ENCODE assay signal across 11 cellular contexts in genomic region chr3:169243122-169243521, GRCh38.
A peak's percentile ranks its signal among the peaks of the same experiment; 100 is the strongest.
DNase-seq lines count a peak whose midpoint lies in the region; ATAC-seq, FAIRE-seq and TF ChIP-seq lines count a peak whose summit lies in the region.
"Had no signal": no experiment of that assay in that cellular context is flagged by ENCODE, and none has a peak within 500 bp of the region (broad histone marks: within the 10 kb centered on the region; RNA-seq: fewer than 3 reads in every experiment).

No MANE protein-coding gene starts in this region.

- dilution Hi-C loops in endothelial cell of umbilical vein (cut with MboI; ENCODE audit: extremely low pct_ligation_motif_present, low sequenced_read_pairs) = no loop called here

- peak overlapping the region; percentile 81 for H3K4me2 ChIP-seq in endothelial cell of umbilical vein (ENCODE audit: insufficient read depth, low read length)

- H3K9me3 ChIP-seq in endothelial cell of umbilical vein (replicated peaks; ENCODE audit: control insufficient read depth, insufficient read depth, low read length) (no peaks in the 10 kb centered on the region), testis (no peaks in the 10 kb centered on the region)
- H3K9me3 ChIP-seq: Peyer's patch had no signal

- no peak overlapping the region for H3K4me3 ChIP-seq in AG10803 (ENCODE audit: low read length)
- peak overlapping the region; percentile 40 to 79 (median 42) for H3K4me3 ChIP-seq in endothelial cell of umbilical vein (replicated peaks in 1 of 3; ENCODE audit: insufficient read depth in 1 of 3, low read depth in 1 of 3, low read length in 3 of 3)
- H3K4me3 ChIP-seq in testis = no peak overlapping the region

- no TSS peak for BruUV-seq in endothelial cell of umbilical vein (replicated peaks; lab: Mats Ljungman, UMichigan)

- H3K9me1 ChIP-seq in endothelial cell of umbilical vein (replicated peaks; ENCODE audit: control insufficient read depth, extremely low read depth, insufficient read depth, low read length) = no peaks in the 10 kb centered on the region

- ATAC-seq in HG03460 (IDR thresholded peaks at IDR 0.05; ENCODE audit: unreplicated experiment) = no peak
- ATAC-seq: activated T-cell treated with anti-CD3 and anti-CD28 coated beads, Interleukin-2, amount 50 U/mL, for 4 hours had no signal

- no peaks in the 10 kb centered on the region for H4K20me1 ChIP-seq in endothelial cell of umbilical vein (replicated peaks; ENCODE audit: control insufficient read depth, extremely low read depth, insufficient read depth, low read length)

- TF ChIP-seq POLR2A in endothelial cell of umbilical vein (IDR thresholded peaks at IDR 0.05; ENCODE audit: low read depth, low read length) (no peak), testis (IDR thresholded peaks at IDR 0.05) (no peak)

- DNase-seq in AG10803 (ENCODE audit: low read depth) = peak; percentile 52
- peak; percentile 27 for DNase-seq in M059J (ENCODE audit: low read depth)
- peak; percentile 80 for DNase-seq in endothelial cell of umbilical vein (ENCODE audit: low read depth, low spot score)
- peak; percentile 8 for DNase-seq in midbrain (lab: John Stamatoyannopoulos, UW)
- no peak for DNase-seq in testis
- no peak for DNase-seq in effector CD4-positive, alpha-beta T cell
- no peak for DNase-seq in NCI-H1694 (lab: John Stamatoyannopoulos, UW)
- DNase-seq: activated T-cell treated with anti-CD3 and anti-CD28 coated beads, Interleukin-2, amount 50 U/mL, for 4 hours; NCI-H1694 treated with DMSO at 0.1 percent for 48 hours; Peyer's patch had no signal

- POLR2A ChIA-PET in endothelial cell of umbilical vein (lab: Charles Lee) = interaction anchor here (1.1 kb wide), 1 partner anchor 24 kb away, joined by 3 read pairs; no protein-coding TSS in a partner anchor

- peaks cover 29% of the 10 kb centered on the region for H3K79me2 ChIP-seq in endothelial cell of umbilical vein (ENCODE audit: control insufficient read depth, insufficient read depth, low read length)

- TF ChIP-seq CTCF in AG10803 (conservative IDR thresholded peaks at IDR 0.05; ENCODE audit: low read length) (no peak), endothelial cell of umbilical vein (IDR thresholded peaks at IDR 0.05; ENCODE audit: extremely low read depth in 1 of 2, insufficient read depth in 1 of 2, low read depth in 1 of 2, low read length in 2 of 2) (no peak), testis (IDR thresholded peaks at IDR 0.05) (no peak)

- peak overlapping the region; percentile 96 for H3K9ac ChIP-seq in endothelial cell of umbilical vein (replicated peaks; ENCODE audit: extremely low read depth, insufficient read depth, low read length)

- H3K4me1 ChIP-seq in endothelial cell of umbilical vein (ENCODE audit: control insufficient read depth, extremely low read depth, insufficient read depth, low read length) (peaks cover 64% of the 10 kb centered on the region), testis (peaks cover 4% of the 10 kb centered on the region)
- H3K4me1 ChIP-seq: Peyer's patch had no signal

- intact Hi-C loops in endothelial cell of umbilical vein (cut with micrococcal nuclease) = loop anchor here (2.0 to 5.0 kb wide), 3 partner anchors 189 to 426 kb away; no protein-coding TSS in a partner anchor
- intact Hi-C loops in testis (cut with DNase I; ENCODE audit: low total_unique reads) = no loop called here

- no peaks in the 10 kb centered on the region for H3K27me3 ChIP-seq in endothelial cell of umbilical vein (ENCODE audit: control insufficient read depth in 2 of 2, insufficient read depth in 2 of 2, low read length in 2 of 2)
- no peaks in the 10 kb centered on the region for H3K27me3 ChIP-seq in testis
- H3K27me3 ChIP-seq: Peyer's patch had no signal

- H3K36me3 ChIP-seq in endothelial cell of umbilical vein (ENCODE audit: control insufficient read depth in 2 of 2, extremely low read depth in 1 of 2, insufficient read depth in 2 of 2, low read length in 2 of 2) (no peaks in the 10 kb centered on the region), testis (ENCODE audit: low read depth, missing control alignments) (no peaks in the 10 kb centered on the region)
- H3K36me3 ChIP-seq: Peyer's patch had no signal

- CTCF ChIA-PET in endothelial cell of umbilical vein (lab: Charles Lee) = interaction anchor here (0.6 to 6.6 kb wide), 14 partner anchors 9 to 425 kb away, joined by 3 to 58 read pairs (median 6); no protein-coding TSS in a partner anchor

- H3K27ac ChIP-seq in endothelial cell of umbilical vein (ENCODE audit: insufficient read depth, low read depth, low read length) (peak overlapping the region; percentile 97), testis (no peak overlapping the region)

- FAIRE-seq in endothelial cell of umbilical vein (lab: Jason Lieb, UNC) = peak; percentile 58

- H2AFZ ChIP-seq in endothelial cell of umbilical vein (ENCODE audit: low read depth, low read length) = no peak overlapping the region

TF ChIP-seq in endothelial cell of umbilical vein, 7 proteins besides CTCF, POLR2A, EP300 and RAD21:
- TF ChIP-seq GATA2 (IDR thresholded peaks at IDR 0.05; ENCODE audit: insufficient read depth, insufficient read length, low read depth, low read length) (no peak), EZH2 (IDR thresholded peaks at IDR 0.05; ENCODE audit: borderline replicate concordance, low read depth, low read length, severe bottlenecking) (no peak), POLR2AphosphoS5 (IDR thresholded peaks at IDR 0.05; ENCODE audit: insufficient read depth, low read depth, low read length) (no peak), JUN (IDR thresholded peaks at IDR 0.05; ENCODE audit: borderline replicate concordance, insufficient read depth, insufficient read length, low read depth) (no peak), MYC (IDR thresholded peaks at IDR 0.05; ENCODE audit: low read depth, low read length) (no peak), FOS (IDR thresholded peaks at IDR 0.05; ENCODE audit: borderline replicate concordance, insufficient read depth, low read length) (no peak), MAX (IDR thresholded peaks at IDR 0.05; ENCODE audit: insufficient read depth, insufficient read length) (no peak)

Comparison
In these comparisons a context has a peak if more than half of its experiments do, and no peak if none do; other contexts are left out.
1. DNase-seq: peak in AG10803 (single experiment), M059J (single experiment), endothelial cell of umbilical vein (single experiment) and midbrain (single experiment); none in testis (single experiment), effector CD4-positive, alpha-beta T cell (single experiment) and NCI-H1694 (single experiment).
2. H3K4me3 ChIP-seq: peak in endothelial cell of umbilical vein (3 of 3); none in AG10803 (single experiment) and testis (0 of 2).